In the genomic region with DNA sequence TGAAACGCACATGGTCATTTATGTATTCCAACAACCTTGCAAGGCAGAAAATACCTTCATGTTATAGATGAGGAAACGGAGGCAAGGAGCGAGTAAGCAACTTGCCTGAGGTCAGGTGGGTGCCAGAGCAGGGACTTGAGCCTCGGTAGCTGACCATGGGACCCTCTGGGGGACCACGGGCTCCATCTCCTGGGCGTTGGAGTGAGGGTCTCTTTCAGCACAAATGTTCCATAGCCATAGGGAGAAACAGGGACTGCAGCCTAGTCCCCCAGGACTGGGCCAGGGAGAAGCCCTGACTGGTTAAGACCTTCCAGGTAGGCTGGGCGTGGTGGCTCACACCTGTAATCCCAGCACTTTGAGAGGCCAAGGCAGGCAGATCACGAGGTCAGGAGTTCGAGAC, we compare ENCODE assay signal across 15 cellular contexts. TPM values are rescaled to one million over a fixed set of nuclear protein-coding genes. Genes with fewer than 3 reads are reported as not detected.
DNase-seq lines count a peak whose midpoint lies in the region; ATAC-seq, FAIRE-seq and TF ChIP-seq lines count a peak whose summit lies in the region.
"Had no signal": no experiment of that assay in that cellular context is flagged by ENCODE, and none has a peak within 500 bp of the region (broad histone marks: within the 10 kb centered on the region; RNA-seq: fewer than 3 reads in every experiment).

No MANE protein-coding gene starts in this region.

- H3K4me3 ChIP-seq in GM23338 (no peak overlapping the region), OCI-LY7 (ENCODE audit: low read depth, low read length, poor library complexity, severe bottlenecking) (no peak overlapping the region), H1 (ENCODE audit: extremely low read depth in 1 of 4, insufficient read depth in 2 of 4, low read depth in 3 of 4, low read length in 4 of 4) (no peak overlapping the region)
- H3K4me3 ChIP-seq: A549, GM23248 had no signal

- H2AK5ac ChIP-seq in H1 (ENCODE audit: low read depth, low read length): no peak overlapping the region

- intact Hi-C loops in OCI-LY7 (cut with micrococcal nuclease; ENCODE audit: unreplicated experiment): no loop called here

- no peaks in the 10 kb centered on the region for H3K23me2 ChIP-seq in H1 (ENCODE audit: low read depth, low read length)

- H4K8ac ChIP-seq in H1 (ENCODE audit: extremely low read depth, insufficient read depth, low read length): no peak overlapping the region

- H3K9me3 Mint-ChIP-seq in GM23338: no peaks in the 10 kb centered on the region
- H3K9me3 Mint-ChIP-seq: CD8-positive, alpha-beta T cell had no signal

- H3K9me3 ChIP-seq in OCI-LY7 (ENCODE audit: low read length) (no peaks in the 10 kb centered on the region), H1 (ENCODE audit: insufficient read depth in 2 of 2, low read depth in 1 of 2, low read length in 1 of 2) (no peaks in the 10 kb centered on the region)
- H3K9me3 ChIP-seq: A549, Caco-2 had no signal

- no peak overlapping the region for H3K9ac ChIP-seq in H1 (replicated peaks in 1 of 4; ENCODE audit: extremely low read depth in 1 of 4, low read depth in 3 of 4, low read length in 3 of 4)
- H3K9ac ChIP-seq: GM23248 had no signal

- TF ChIP-seq POLR2A in H1 (IDR thresholded peaks at IDR 0.05; ENCODE audit: control extremely low read depth in 1 of 2, low read depth in 2 of 2, low read length in 2 of 2): no peak

- peak; percentile 49; the same call in 2 of the 3 replicates for ATAC-seq in GM23338
- ATAC-seq: A549; CD8-positive, alpha-beta T cell had no signal

- no peak for FAIRE-seq in H1 (lab: Jason Lieb, UNC)
- FAIRE-seq: A549, GM18507, HTR-8/SVneo had no signal

- peak; percentile 44 to 57; a peak in 3 of 4 replicates for TF ChIP-seq RAD21 in H1 (IDR thresholded peaks at IDR 0.05 in 1 of 2, conservative IDR thresholded peaks at IDR 0.05 in 1 of 2; ENCODE audit: low read depth in 2 of 2, low read length in 2 of 2)

- H3K4me1 Mint-ChIP-seq in GM23338: peaks cover 4% of the 10 kb centered on the region

- H4K91ac ChIP-seq in H1 (replicated peaks; ENCODE audit: insufficient read length, low read length): no peak overlapping the region

- no peak overlapping the region for H3K56ac ChIP-seq in H1 (replicated peaks; ENCODE audit: insufficient read length, low read depth, low read length)

- H3K36me3 ChIP-seq in GM23338 (ENCODE audit: insufficient read depth) (no peaks in the 10 kb centered on the region), OCI-LY7 (ENCODE audit: insufficient read depth, low read length) (no peaks in the 10 kb centered on the region), H1 (ENCODE audit: control insufficient read depth in 2 of 4, insufficient read depth in 4 of 4, low read length in 3 of 4) (no peaks in the 10 kb centered on the region)

- CTCF ChIA-PET in OCI-LY7 (lab: Charles Lee; ENCODE audit: unreplicated experiment) (no interaction called here), H1 (lab: Charles Lee; ENCODE audit: partially characterized antibody) (interaction anchor here (0.6 to 1.2 kb wide), 2 partner anchors 139 to 142 kb away, joined by 3 to 4 read pairs; no protein-coding TSS in a partner anchor)

- H3K27ac ChIP-seq in GM23338 (ENCODE audit: low read depth) (no peak overlapping the region), OCI-LY7 (ENCODE audit: low read depth, low read length, poor library complexity, severe bottlenecking) (no peak overlapping the region), H1 (ENCODE audit: low read depth, low read length) (no peak overlapping the region)
- H3K27ac ChIP-seq: A549, GM23248 had no signal

- no peak overlapping the region for H3K27ac Mint-ChIP-seq in GM23338
- H3K27ac Mint-ChIP-seq: CD8-positive, alpha-beta T cell had no signal

- H3K9me2 ChIP-seq in GM23338 (ENCODE audit: insufficient read depth) (no peaks in the 10 kb centered on the region), OCI-LY7 (ENCODE audit: insufficient read depth, low read length) (no peaks in the 10 kb centered on the region)

- TF ChIP-seq CTCF in GM23338 (conservative IDR thresholded peaks at IDR 0.05; ENCODE audit: low read depth in 2 of 2) (peak; percentile 21 to 53), OCI-LY7 (conservative IDR thresholded peaks at IDR 0.05; ENCODE audit: low read length) (0 out of 2 replicates have a peak, but pooled peaks have one; percentile 11), H1 (IDR thresholded peaks at IDR 0.05; ENCODE audit: control extremely low read depth in 1 of 3, insufficient read depth in 1 of 3, low read depth in 1 of 3, low read length in 3 of 3) (peak in 2 of 3 experiments; percentile 14 to 29; a peak in 2 of 4 replicates)

- no TSS peak for BruUV-seq in OCI-LY7 (replicated peaks; lab: Mats Ljungman, UMichigan)

- H3K4me2 ChIP-seq in GM23338: no peak overlapping the region
- H3K4me2 ChIP-seq in OCI-LY7 (ENCODE audit: low read length): no peak overlapping the region
- no peak overlapping the region for H3K4me2 ChIP-seq in H1 (ENCODE audit: insufficient read depth in 1 of 2, low read depth in 2 of 2, low read length in 2 of 2)
- H3K4me2 ChIP-seq: A549 had no signal

- H3K18ac ChIP-seq in H1 (ENCODE audit: extremely low read depth, low read length): no peak overlapping the region

- no peak overlapping the region for H3K23ac ChIP-seq in H1 (ENCODE audit: insufficient read length)

- no peak overlapping the region for H4K5ac ChIP-seq in H1 (ENCODE audit: insufficient read length, low read depth, low read length)

- no peaks in the 10 kb centered on the region; the same call in 1 of the 2 replicates for H3F3A ChIP-seq in GM23338 (replicated peaks; ENCODE audit: low read depth)

- H3K36me3 Mint-ChIP-seq in GM23338 (ENCODE audit: low read depth): no peaks in the 10 kb centered on the region
- H3K36me3 Mint-ChIP-seq: CD14-positive monocyte; CD8-positive, alpha-beta T cell had no signal

- H3K14ac ChIP-seq in H1 (ENCODE audit: insufficient read length): no peak overlapping the region

- H3K4ac ChIP-seq in H1 (replicated peaks; ENCODE audit: insufficient read length, low read depth, low read length): peak overlapping the region; percentile 94

- no peaks in the 10 kb centered on the region for H3K79me2 ChIP-seq in GM23338 (replicated peaks; ENCODE audit: insufficient read depth)
- no peaks in the 10 kb centered on the region for H3K79me2 ChIP-seq in OCI-LY7 (ENCODE audit: insufficient read depth, low read depth, low read length)
- H3K79me2 ChIP-seq in H1 (ENCODE audit: control insufficient read depth in 1 of 2, insufficient read depth in 2 of 2, low read length in 2 of 2): no peaks in the 10 kb centered on the region

- no peak overlapping the region for H2BK12ac ChIP-seq in H1 (ENCODE audit: low read depth, low read length)

- H2BK5ac ChIP-seq in H1 (ENCODE audit: low read depth, low read length): no peak overlapping the region

- peaks cover 12% of the 10 kb centered on the region for H3K27me3 Mint-ChIP-seq in GM23338 (ENCODE audit: insufficient read depth, low read depth, poor library complexity)

- no peaks in the 10 kb centered on the region for H3K79me1 ChIP-seq in H1 (ENCODE audit: low read depth, low read length)

- no peak overlapping the region; the same call in 1 of the 2 replicates for H2BK20ac ChIP-seq in H1 (ENCODE audit: low read length)

- TF ChIP-seq EP300 in H1 (IDR thresholded peaks at IDR 0.05; ENCODE audit: borderline replicate concordance in 1 of 2, low read depth in 2 of 2, low read length in 2 of 2): no peak

- WGBS in H1 (ENCODE audit: extremely low coverage in 1 of 2, insufficient coverage in 1 of 2, insufficient read length in 1 of 2, insufficient replicate concordance in 2 of 2, low coverage in 1 of 2, low lambda C conversion rate in 2 of 2, missing lambda C conversion rate in 1 of 2), 2 experiments: 86% methylated on average over 9 of the region's 9 CpGs; no CpG with 5 or more reads in 1 of the 2 experiments

- no peak overlapping the region for H2AFZ ChIP-seq in GM23338
- no peak overlapping the region for H2AFZ ChIP-seq in OCI-LY7 (ENCODE audit: low read length)
- H2AFZ ChIP-seq in H1 (ENCODE audit: low read length): no peak overlapping the region
- H2AFZ ChIP-seq: GM23248 had no signal

- no peak overlapping the region for H2BK120ac ChIP-seq in H1 (replicated peaks; ENCODE audit: low read depth, low read length)

- peak; percentile 45 for DNase-seq in GM23338 (ENCODE audit: low spot score)
- no peak for DNase-seq in OCI-LY7 (ENCODE audit: low spot score)
- no peak for DNase-seq in H1 (ENCODE audit: low read depth in 1 of 2, low spot score in 2 of 2)
- DNase-seq in central memory CD4-positive, alpha-beta T cell: no peak
- no peak for DNase-seq in NCI-H146 (lab: John Stamatoyannopoulos, UW)
- DNase-seq in COLO829 (ENCODE audit: low spot score): no peak
- DNase-seq: Caco-2; CD8-positive, alpha-beta T cell; HCEC 1CT; KBM-7 had no signal

- POLR2A ChIA-PET in OCI-LY7 (lab: Charles Lee) (no interaction called here), H1 (lab: Charles Lee; ENCODE audit: partially characterized antibody) (interaction anchor here (0.6 to 0.8 kb wide), 2 partner anchors 43 to 63 kb away, joined by 3 read pairs; no protein-coding TSS in a partner anchor)

- H4K20me1 ChIP-seq in GM23338 (replicated peaks; ENCODE audit: insufficient read depth): no peaks in the 10 kb centered on the region
- H4K20me1 ChIP-seq in OCI-LY7 (ENCODE audit: insufficient read depth, low read length): no peaks in the 10 kb centered on the region
- H4K20me1 ChIP-seq in H1 (replicated peaks in 1 of 2; ENCODE audit: control insufficient read depth in 1 of 2, insufficient read depth in 2 of 2, low read length in 2 of 2): no peaks in the 10 kb centered on the region

- H3K4me1 ChIP-seq in GM23338 (ENCODE audit: insufficient read depth): peaks cover 4% of the 10 kb centered on the region; the same call in 1 of the 2 replicates
- no peaks in the 10 kb centered on the region for H3K4me1 ChIP-seq in OCI-LY7 (ENCODE audit: insufficient read depth, low read length, poor library complexity, severe bottlenecking)
- H3K4me1 ChIP-seq in H1 (replicated peaks in 1 of 4; ENCODE audit: control insufficient read depth in 3 of 4, insufficient read depth in 4 of 4, low read length in 3 of 4): no peaks in the 10 kb centered on the region; a peak in 1 of 7 replicates
- H3K4me1 ChIP-seq: A549, Caco-2 had no signal

- H2BK15ac ChIP-seq in H1 (ENCODE audit: low read length): no peak overlapping the region

- H3K4me3 Mint-ChIP-seq in GM23338: no peak overlapping the region
- H3K4me3 Mint-ChIP-seq: CD14-positive monocyte; CD8-positive, alpha-beta T cell had no signal

- H3K27me3 ChIP-seq in GM23338 (ENCODE audit: insufficient read depth) (no peaks in the 10 kb centered on the region), H1 (replicated peaks in 1 of 4; ENCODE audit: control insufficient read depth in 3 of 4, extremely low read depth in 1 of 4, insufficient read depth in 3 of 4, low read length in 3 of 4) (no peaks in the 10 kb centered on the region)

RNA-seq across cellular contexts. Expression of a gene that starts 38.4 kb away (rescaled TPM):
- 1.5 and 5.5 TPM in 2 replicates for total RNA-seq in GM23338 (2014; rRNA removed; shearing (Covaris generic))
- polyA plus RNA-seq in GM23338 (2016; fragmentation: Nextera tagmentation; extraction: Ambion mirVana) (1.4 and 2.1 TPM in 2 replicates), H1 (2011; rRNA removed) (1.6 and 2.3 TPM in 2 replicates)
- 12.5 and 13.8 TPM in 2 replicates for total RNA-seq in OCI-LY7 (2014; rRNA removed; shearing (Covaris generic))
- 47.5 and 48.7 TPM in 2 replicates for total RNA-seq in OCI-LY7 (2022)
- 3.0 and 3.6 TPM in 2 replicates for total RNA-seq in H1 (2021; fragmentation: NEBNext Ultra II Directional; extraction: Animal tissue kit (Norgen Biotek cat#: 25700))
- polyA plus RNA-seq in H1 (2011; cell fraction: cytosol; rRNA removed): 1.0 TPM
- polyA plus RNA-seq in H1 (2011; cell fraction: nucleus; rRNA removed): 3.0 TPM
- polyA plus RNA-seq in H1 (2012, experiment 1 of 2): 1.3 to 2.2 TPM (median 1.8 TPM) in 4 replicates
- 1.4 TPM for polyA plus RNA-seq in H1 (2012, experiment 2 of 2)
- polyA plus RNA-seq in H1 (2013, experiment 1 of 2): 3.1 TPM
- 3.2 TPM for polyA plus RNA-seq in H1 (2013, experiment 2 of 2)
- polyA minus RNA-seq in H1 (2011; rRNA and poly(A)+ RNA removed): 2.7 and 3.4 TPM in 2 replicates
- 1.8 TPM for polyA minus RNA-seq in H1 (2011; cell fraction: cytosol; rRNA and poly(A)+ RNA removed)
- polyA minus RNA-seq in H1 (2011; cell fraction: nucleus; rRNA and poly(A)+ RNA removed): 4.2 TPM
